Comparison of ENCODE assay signal across 1 cellular context in genomic region chr7:19030280-19030679, GRCh38.
TF ChIP-seq lines count a peak whose summit lies in the region.

No MANE protein-coding gene starts in this region.

TF ChIP-seq in SK-N-SH, 30 proteins besides CTCF, POLR2A, EP300 and RAD21 (continued from another document):
- TF ChIP-seq POLR2AphosphoS5 (IDR thresholded peaks at IDR 0.05; ENCODE audit: low read depth, low read length) (no peak), CHD2 (IDR thresholded peaks at IDR 0.05; ENCODE audit: low read length, partially characterized antibody) (no peak)
TF ChIP-seq in SK-N-SH: peak in this region for 0.
